1 cellular context compared by ENCODE assay signal in the genomic region with DNA sequence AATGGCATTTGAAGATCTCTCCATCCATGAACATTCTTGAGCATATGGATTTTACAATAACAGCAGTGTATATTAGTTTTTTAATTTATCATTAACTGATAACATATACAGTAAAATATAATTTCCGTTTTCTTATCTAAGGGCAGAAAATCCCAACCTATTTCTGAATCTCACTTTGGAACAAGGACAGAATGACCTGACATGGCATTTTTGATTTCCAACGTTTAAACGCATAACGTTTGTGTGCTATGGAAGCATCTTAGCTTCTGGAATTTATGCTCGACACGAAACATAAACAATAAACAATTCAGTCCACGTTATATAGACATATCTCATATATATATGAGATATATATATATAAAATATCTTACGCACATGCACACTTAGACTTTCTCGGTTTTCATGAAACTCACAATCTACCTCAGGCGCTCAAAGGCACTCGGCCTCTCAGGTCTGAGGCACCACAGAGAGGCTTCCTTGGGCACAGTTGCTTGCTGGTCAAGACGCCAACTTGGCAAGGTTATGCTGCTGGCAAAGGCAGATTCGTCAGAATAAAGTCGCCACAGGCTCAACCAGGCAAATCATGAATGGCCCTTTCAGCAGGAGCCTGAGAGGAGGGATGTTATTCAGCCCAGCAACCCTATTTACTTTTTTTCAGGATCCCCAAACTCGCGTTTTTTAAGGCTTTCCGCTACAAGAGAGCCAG.
TF ChIP-seq lines count a peak whose summit lies in the region.

No MANE protein-coding gene starts in this region.

TF ChIP-seq in GM12878, 131 proteins besides CTCF, POLR2A, EP300 and RAD21:
- TF ChIP-seq SPI1 (IDR thresholded peaks at IDR 0.05; ENCODE audit: borderline replicate concordance, insufficient read depth, low read depth, low read length) (no peak), NR2C2 (IDR thresholded peaks at IDR 0.05; ENCODE audit: borderline replicate concordance, control insufficient read depth, insufficient read length, low read depth) (no peak), ESRRA (IDR thresholded peaks at IDR 0.05; ENCODE audit: low read length) (no peak), MTA2 (IDR thresholded peaks at IDR 0.05; ENCODE audit: low read depth) (no peak), KDM1A (IDR thresholded peaks at IDR 0.05; ENCODE audit: borderline replicate concordance) (no peak), SUPT20H (IDR thresholded peaks at IDR 0.05; ENCODE audit: borderline replicate concordance, control insufficient read depth, low read depth, low read length) (no peak), MXI1 (IDR thresholded peaks at IDR 0.05; ENCODE audit: low read depth, low read length) (no peak), HSF1 (IDR thresholded peaks at IDR 0.05; ENCODE audit: low read depth, low read length) (no peak), TCF7 (IDR thresholded peaks at IDR 0.05; ENCODE audit: borderline replicate concordance) (no peak), MEF2A (IDR thresholded peaks at IDR 0.05; ENCODE audit: insufficient read depth, low read depth, low read length) (no peak), BHLHE40 (IDR thresholded peaks at IDR 0.05; ENCODE audit: borderline replicate concordance in 1 of 2, low read depth in 2 of 2, low read length in 1 of 2) (no peak), SP1 (IDR thresholded peaks at IDR 0.05; ENCODE audit: low read depth, low read length) (no peak), ZNF207 (IDR thresholded peaks at IDR 0.05; ENCODE audit: borderline replicate concordance) (no peak), CHD4 (IDR thresholded peaks at IDR 0.05) (no peak), IKZF1 (conservative IDR thresholded peaks at IDR 0.05) (no peak), KAT2A (conservative IDR thresholded peaks at IDR 0.05; ENCODE audit: control insufficient read depth, low read depth, low read length) (no peak), PKNOX1 (IDR thresholded peaks at IDR 0.05) (no peak), RCOR1 (conservative IDR thresholded peaks at IDR 0.05; ENCODE audit: low read depth, low read length) (no peak), SIX5 (IDR thresholded peaks at IDR 0.05; ENCODE audit: low read depth, low read length, severe bottlenecking) (no peak)
- TF ChIP-seq, protein P1, sequence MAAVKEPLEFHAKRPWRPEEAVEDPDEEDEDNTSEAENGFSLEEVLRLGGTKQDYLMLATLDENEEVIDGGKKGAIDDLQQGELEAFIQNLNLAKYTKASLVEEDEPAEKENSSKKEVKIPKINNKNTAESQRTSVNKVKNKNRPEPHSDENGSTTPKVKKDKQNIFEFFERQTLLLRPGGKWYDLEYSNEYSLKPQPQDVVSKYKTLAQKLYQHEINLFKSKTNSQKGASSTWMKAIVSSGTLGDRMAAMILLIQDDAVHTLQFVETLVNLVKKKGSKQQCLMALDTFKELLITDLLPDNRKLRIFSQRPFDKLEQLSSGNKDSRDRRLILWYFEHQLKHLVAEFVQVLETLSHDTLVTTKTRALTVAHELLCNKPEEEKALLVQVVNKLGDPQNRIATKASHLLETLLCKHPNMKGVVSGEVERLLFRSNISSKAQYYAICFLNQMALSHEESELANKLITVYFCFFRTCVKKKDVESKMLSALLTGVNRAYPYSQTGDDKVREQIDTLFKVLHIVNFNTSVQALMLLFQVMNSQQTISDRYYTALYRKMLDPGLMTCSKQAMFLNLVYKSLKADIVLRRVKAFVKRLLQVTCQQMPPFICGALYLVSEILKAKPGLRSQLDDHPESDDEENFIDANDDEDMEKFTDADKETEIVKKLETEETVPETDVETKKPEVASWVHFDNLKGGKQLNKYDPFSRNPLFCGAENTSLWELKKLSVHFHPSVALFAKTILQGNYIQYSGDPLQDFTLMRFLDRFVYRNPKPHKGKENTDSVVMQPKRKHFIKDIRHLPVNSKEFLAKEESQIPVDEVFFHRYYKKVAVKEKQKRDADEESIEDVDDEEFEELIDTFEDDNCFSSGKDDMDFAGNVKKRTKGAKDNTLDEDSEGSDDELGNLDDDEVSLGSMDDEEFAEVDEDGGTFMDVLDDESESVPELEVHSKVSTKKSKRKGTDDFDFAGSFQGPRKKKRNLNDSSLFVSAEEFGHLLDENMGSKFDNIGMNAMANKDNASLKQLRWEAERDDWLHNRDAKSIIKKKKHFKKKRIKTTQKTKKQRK (IDR thresholded peaks at IDR 0.05; ENCODE audit: low read depth, low read length): no peak
